ENCODE assay signal across 11 cellular contexts in genomic region chr5:136811551-136811950, GRCh38.
DNase-seq lines count a peak whose midpoint lies in the region; ATAC-seq and TF ChIP-seq lines count a peak whose summit lies in the region.
"Had no signal": no experiment of that assay in that cellular context is flagged by ENCODE, and none has a peak within 500 bp of the region (broad histone marks: within the 10 kb centered on the region; RNA-seq: fewer than 3 reads in every experiment).

No MANE protein-coding gene starts in this region.

- H3K4me1 ChIP-seq in HCT116 (ENCODE audit: control insufficient read depth in 1 of 2, insufficient read depth in 2 of 2, low read length in 2 of 2) (peaks cover 0 to 12% of the 10 kb centered on the region in 2 experiments; a peak in 2 of 4 replicates), foreskin keratinocyte (no peaks in the 10 kb centered on the region), smooth muscle cell (ENCODE audit: low read depth) (no peaks in the 10 kb centered on the region), tibial artery (peaks cover 0 to 6% (median 0%) of the 10 kb centered on the region in 4 donors), neural progenitor cell (no peaks in the 10 kb centered on the region)

- no peak for TF ChIP-seq RAD21 in HCT116 (IDR thresholded peaks at IDR 0.05; ENCODE audit: low read depth)

- H3K27ac ChIP-seq in HCT116 (ENCODE audit: low read depth, low read length) (no peak overlapping the region), VCaP (peak overlapping the region; percentile 28; the same call in 1 of the 2 replicates), foreskin keratinocyte (no peak overlapping the region), smooth muscle cell (ENCODE audit: low read depth) (peak overlapping the region; percentile 93), tibial artery (no peak overlapping the region), neural progenitor cell (no peak overlapping the region)

- TF ChIP-seq CTCF in HCT116 (IDR thresholded peaks at IDR 0.05 in 2 of 3, conservative IDR thresholded peaks at IDR 0.05 in 1 of 3; ENCODE audit: borderline replicate concordance in 1 of 3, insufficient read depth in 1 of 3, low read depth in 2 of 3, low read length in 2 of 3) (no peak), VCaP (conservative IDR thresholded peaks at IDR 0.05) (no peak), foreskin keratinocyte (conservative IDR thresholded peaks at IDR 0.05) (no peak), smooth muscle cell (IDR thresholded peaks at IDR 0.05; ENCODE audit: borderline replicate concordance, insufficient read depth, poor library complexity, severe bottlenecking) (no peak), tibial artery (IDR thresholded peaks at IDR 0.05) (no peak), neural progenitor cell (IDR thresholded peaks at IDR 0.05) (no peak)

- no peak for DNase-seq in HCT116 (ENCODE audit: low read depth, low spot score)
- peak; percentile 25 to 65 for DNase-seq in foreskin keratinocyte
- no peak for DNase-seq in smooth muscle cell (lab: John Stamatoyannopoulos, UW; ENCODE audit: unreplicated experiment)
- no peak for DNase-seq in tibial artery
- DNase-seq in NAMALWA (ENCODE audit: low spot score) = no peak
- no peak for DNase-seq in neural progenitor cell (ENCODE audit: low spot score)
- DNase-seq: effector CD8-positive, alpha-beta T cell had no signal

- H4K20me1 ChIP-seq in HCT116 (ENCODE audit: insufficient read depth) (no peaks in the 10 kb centered on the region), smooth muscle cell (ENCODE audit: low read depth) (no peaks in the 10 kb centered on the region), neural progenitor cell (ENCODE audit: low read depth) (no peaks in the 10 kb centered on the region)

- H3K9me3 ChIP-seq in HCT116 (ENCODE audit: control insufficient read depth in 1 of 2, insufficient read depth in 1 of 2, low read depth in 1 of 2, low read length in 2 of 2) = no peaks in the 10 kb centered on the region
- H3K9me3 ChIP-seq in smooth muscle cell (replicated peaks; ENCODE audit: low read depth) = no peaks in the 10 kb centered on the region
- H3K9me3 ChIP-seq in tibial artery = no peaks in the 10 kb centered on the region
- no peaks in the 10 kb centered on the region for H3K9me3 ChIP-seq in neural progenitor cell (ENCODE audit: low read depth)

- H3K4me2 ChIP-seq in HCT116 (ENCODE audit: low read length) (no peak overlapping the region), smooth muscle cell (peak overlapping the region; percentile 50), neural progenitor cell (no peak overlapping the region)

- H3K79me2 ChIP-seq in HCT116 (ENCODE audit: insufficient read depth, low read length) (no peaks in the 10 kb centered on the region), smooth muscle cell (ENCODE audit: low read depth) (no peaks in the 10 kb centered on the region), neural progenitor cell (ENCODE audit: low read depth) (no peaks in the 10 kb centered on the region)

- CTCF ChIA-PET in HCT116 (lab: Charles Lee) = no interaction called here

- peaks cover 9% of the 10 kb centered on the region for H3K27me3 Mint-ChIP-seq in neural progenitor cell (ENCODE audit: insufficient read depth, low read depth)

- H3K9me3 Mint-ChIP-seq in neural progenitor cell = no peaks in the 10 kb centered on the region
- H3K9me3 Mint-ChIP-seq: activated T-helper 1 cell treated with anti-CD3 and anti-CD28 coated beads, Interleukin-12 subunit alpha, Interleukin-12 subunit beta, Interleukin-2, Interleukin-4 antibody, amounts not matched to agents 30 ng/mL and 10 ng/mL and 1 ng/mL, durations not matched to agents 14 hours and 24 hours and 36 hours had no signal

- no peaks in the 10 kb centered on the region for H3K36me3 Mint-ChIP-seq in neural progenitor cell

- H3F3A ChIP-seq in smooth muscle cell (ENCODE audit: low read depth) = peaks cover 15% of the 10 kb centered on the region
- H3F3A ChIP-seq in neural progenitor cell (ENCODE audit: low read depth) = no peaks in the 10 kb centered on the region

- ATAC-seq in HCT116 (peak; percentile 47; the same call in 1 of the 2 replicates), foreskin keratinocyte (peak; percentile 89), HG02981 (IDR thresholded peaks at IDR 0.05; ENCODE audit: unreplicated experiment) (no peak)

- no peak for TF ChIP-seq POLR2A in HCT116 (IDR thresholded peaks at IDR 0.05; ENCODE audit: borderline replicate concordance, extremely low read depth, insufficient read depth, insufficient read length)

- H3K9ac ChIP-seq in HCT116 (ENCODE audit: low read length) = no peak overlapping the region
- peak overlapping the region; percentile 43 for H3K9ac ChIP-seq in smooth muscle cell (ENCODE audit: low read depth)
- H3K9ac ChIP-seq in neural progenitor cell = no peak overlapping the region

- no peaks in the 10 kb centered on the region for H3K27me3 ChIP-seq in HCT116 (ENCODE audit: insufficient read depth, low read length)
- peaks cover 3% of the 10 kb centered on the region for H3K27me3 ChIP-seq in foreskin keratinocyte
- H3K27me3 ChIP-seq in smooth muscle cell (ENCODE audit: low read depth) = no peaks in the 10 kb centered on the region
- no peaks in the 10 kb centered on the region for H3K27me3 ChIP-seq in tibial artery
- H3K27me3 ChIP-seq in neural progenitor cell = no peaks in the 10 kb centered on the region

- intact Hi-C loops in HCT116 (cut with micrococcal nuclease) = no loop called here
- intact Hi-C loops in tibial artery (cut with DNase I; ENCODE audit: low total_unique reads) = no loop called here

- 3% methylated on average over 2 of the region's 2 CpGs for WGBS in smooth muscle cell (ENCODE audit: low lambda C conversion rate)

- H3K4me3 ChIP-seq in HCT116 (replicated peaks in 1 of 2; ENCODE audit: low read depth in 1 of 2, low read length in 2 of 2) (no peak overlapping the region), smooth muscle cell (no peak overlapping the region), tibial artery (no peak overlapping the region), neural progenitor cell (no peak overlapping the region)
- H3K4me3 ChIP-seq: skin epidermis had no signal

- H3K4me3 Mint-ChIP-seq in neural progenitor cell = no peak overlapping the region
- H3K4me3 Mint-ChIP-seq: activated T-helper 1 cell treated with anti-CD3 and anti-CD28 coated beads, Interleukin-12 subunit alpha, Interleukin-12 subunit beta, Interleukin-2, Interleukin-4 antibody, amounts not matched to agents 30 ng/mL and 10 ng/mL and 1 ng/mL, durations not matched to agents 14 hours and 24 hours and 36 hours had no signal

- no TSS peak for BruUV-seq in HCT116 (replicated peaks; lab: Mats Ljungman, UMichigan)

- POLR2A ChIA-PET in HCT116 (lab: Charles Lee) = no interaction called here

- no peaks in the 10 kb centered on the region for H3K9me2 ChIP-seq in HCT116 (ENCODE audit: insufficient read depth)

- RAD21 ChIA-PET in HCT116 (lab: Charles Lee; ENCODE audit: low non-redundant PET in 1 of 2, low total read pairs in 2 of 2, uncharacterized antibody in 2 of 2, unreplicated experiment in 2 of 2) = no interaction called here

- no peaks in the 10 kb centered on the region for H3K4me1 Mint-ChIP-seq in neural progenitor cell

- H3K27ac Mint-ChIP-seq in neural progenitor cell = no peak overlapping the region
- H3K27ac Mint-ChIP-seq: activated T-helper 1 cell treated with anti-CD3 and anti-CD28 coated beads, Interleukin-12 subunit alpha, Interleukin-12 subunit beta, Interleukin-2, Interleukin-4 antibody, amounts not matched to agents 30 ng/mL and 10 ng/mL and 1 ng/mL, durations not matched to agents 14 hours and 24 hours and 36 hours had no signal

- H3K36me3 ChIP-seq in HCT116 (ENCODE audit: control insufficient read depth in 1 of 2, insufficient read depth in 2 of 2, low read length in 2 of 2) = no peaks in the 10 kb centered on the region
- no peaks in the 10 kb centered on the region for H3K36me3 ChIP-seq in smooth muscle cell (ENCODE audit: low read depth)
- no peaks in the 10 kb centered on the region for H3K36me3 ChIP-seq in tibial artery
- no peaks in the 10 kb centered on the region for H3K36me3 ChIP-seq in neural progenitor cell

- H2AFZ ChIP-seq in HCT116 (ENCODE audit: low read depth, low read length, poor library complexity, severe bottlenecking) = no peak overlapping the region
- no peak overlapping the region for H2AFZ ChIP-seq in smooth muscle cell (ENCODE audit: low read depth)
- no peak overlapping the region for H2AFZ ChIP-seq in neural progenitor cell (replicated peaks)

TF ChIP-seq in HCT116, 20 proteins besides CTCF, POLR2A, EP300 and RAD21:
- TF ChIP-seq EZH2phosphoT487 (IDR thresholded peaks at IDR 0.05; ENCODE audit: borderline replicate concordance) = no peak
- 0 out of 2 replicates have a peak, but pooled peaks have one; percentile 23 for TF ChIP-seq JUND (IDR thresholded peaks at IDR 0.05)
- no peak for TF ChIP-seq SP1 (IDR thresholded peaks at IDR 0.05; ENCODE audit: low read depth)
- no peak for TF ChIP-seq ATF3 (IDR thresholded peaks at IDR 0.05)

Comparison
In these comparisons a context has a peak if more than half of its experiments do, and no peak if none do; other contexts are left out.
1. DNase-seq: peak in foreskin keratinocyte (2 of 2); none in HCT116 (single experiment), smooth muscle cell (single experiment), tibial artery (0 of 2), NAMALWA (single experiment) and neural progenitor cell (single experiment).
2. H3K27ac ChIP-seq: peak in VCaP (single experiment) and smooth muscle cell (single experiment); none in HCT116 (single experiment), foreskin keratinocyte (single experiment), tibial artery (0 of 2) and neural progenitor cell (single experiment).